ENCODE assay signal across 1 cellular context in genomic region chr17:67506966-67507365, GRCh38.
TF ChIP-seq lines count a peak whose summit lies in the region.

No MANE protein-coding gene starts in this region.

TF ChIP-seq in SK-N-SH, 30 proteins besides CTCF, POLR2A, EP300 and RAD21 (continued from another document):
- TF ChIP-seq NFIC (IDR thresholded peaks at IDR 0.05; ENCODE audit: borderline replicate concordance) (peak; percentile 14; the same call in 1 of the 2 replicates), FOSL2 (IDR thresholded peaks at IDR 0.05; ENCODE audit: borderline replicate concordance, low read depth) (peak; percentile 71), RXRA (IDR thresholded peaks at IDR 0.05; ENCODE audit: borderline replicate concordance, low read depth) (no peak), JUND (IDR thresholded peaks at IDR 0.05) (peak; percentile 43; the same call in 1 of the 2 replicates), TEAD4 (IDR thresholded peaks at IDR 0.05; ENCODE audit: borderline replicate concordance, insufficient read depth) (0 out of 2 replicates have a peak, but pooled peaks have one; percentile 21)
